Comparison of ENCODE assay signal across 15 cellular contexts in genomic region chr11:72583177-72583553, GRCh38.
"Had no signal": no experiment of that assay in that cellular context is flagged by ENCODE, and none has a peak within 500 bp of the region (broad histone marks: within the 10 kb centered on the region; RNA-seq: fewer than 3 reads in every experiment).

No MANE protein-coding gene starts in this region.

- ATAC-seq: activated CD4-positive, CD25-positive, alpha-beta regulatory T cell treated with anti-CD3 and anti-CD28 coated beads, Interleukin-2, amount 50 U/mL, for 24 hours had no signal

- DNase-seq: activated T-cell treated with anti-CD3 and anti-CD28 coated beads, Interleukin-2, amount 50 U/mL, for 24 hours; caudate nucleus; cortex of kidney; effector memory CD4-positive, alpha-beta T cell; hypothalamus; mesenchymal stem cell; SJCRH30; stimulated activated CD4-positive, alpha-beta T cell treated with anti-CD3 and anti-CD28 coated beads, Interleukin-1b, Interleukin-23, amount 100 ng/mL, for 48 hours; stimulated activated naive CD4-positive, alpha-beta T cell treated with Interleukin-2 at 50 U/mL for 16 hours had no signal

- H3K27ac ChIP-seq: ovary, SJCRH30 had no signal

- H3K4me3 ChIP-seq: ovary, SJCRH30, smooth muscle cell had no signal

- H3K27ac Mint-ChIP-seq: activated T-cell treated with anti-CD3 and anti-CD28 coated beads, Interleukin-2, amount 50 U/mL, for 24 hours; T-helper 2 cell treated with Interferon-gamma antibody and Interleukin-4, amounts not matched to agents 5 μg/mL and 100 μg/mL, for 36 hours; type B pancreatic cell had no signal

- H3K4me1 ChIP-seq: SJCRH30 had no signal

- H3K27me3 ChIP-seq: ovary, SJCRH30 had no signal

- H3K9me3 Mint-ChIP-seq: activated T-cell treated with anti-CD3 and anti-CD28 coated beads, Interleukin-2, amount 50 U/mL, for 24 hours; neural crest cell; T-helper 2 cell treated with Interferon-gamma antibody and Interleukin-4, amounts not matched to agents 5 μg/mL and 100 μg/mL, for 36 hours; type B pancreatic cell had no signal

- H3K9me3 ChIP-seq: ovary, SJCRH30 had no signal

- H3K36me3 Mint-ChIP-seq: type B pancreatic cell had no signal

- H3K4me3 Mint-ChIP-seq: neural crest cell had no signal

- H3K36me3 ChIP-seq: ovary, SJCRH30 had no signal
